2 cellular contexts compared by ENCODE assay signal in the genomic region with DNA sequence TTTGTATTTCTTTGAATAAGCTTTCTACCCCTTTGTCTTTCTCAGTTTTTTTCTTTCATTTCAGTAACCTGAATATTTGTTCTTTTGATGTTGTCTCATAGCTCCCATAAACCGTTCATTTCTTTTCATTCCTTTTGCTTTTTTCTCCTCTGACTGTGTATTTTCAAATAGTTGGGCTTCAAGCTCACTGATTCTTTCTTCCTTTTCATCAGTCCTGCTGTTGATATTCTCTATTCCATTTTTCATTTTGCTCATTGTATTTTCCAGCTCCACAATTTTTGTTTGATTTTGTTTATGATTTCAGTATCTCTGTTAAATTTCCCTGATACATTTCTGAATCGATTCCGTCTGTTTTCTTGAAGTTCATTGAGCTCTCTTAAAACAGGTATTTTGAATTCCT.
A peak's percentile ranks its signal among the peaks of the same experiment; 100 is the strongest.
TF ChIP-seq lines count a peak whose summit lies in the region.

No MANE protein-coding gene starts in this region.

TF ChIP-seq in SK-N-SH, 30 proteins besides CTCF, POLR2A, EP300 and RAD21:
- TF ChIP-seq, protein P1, sequence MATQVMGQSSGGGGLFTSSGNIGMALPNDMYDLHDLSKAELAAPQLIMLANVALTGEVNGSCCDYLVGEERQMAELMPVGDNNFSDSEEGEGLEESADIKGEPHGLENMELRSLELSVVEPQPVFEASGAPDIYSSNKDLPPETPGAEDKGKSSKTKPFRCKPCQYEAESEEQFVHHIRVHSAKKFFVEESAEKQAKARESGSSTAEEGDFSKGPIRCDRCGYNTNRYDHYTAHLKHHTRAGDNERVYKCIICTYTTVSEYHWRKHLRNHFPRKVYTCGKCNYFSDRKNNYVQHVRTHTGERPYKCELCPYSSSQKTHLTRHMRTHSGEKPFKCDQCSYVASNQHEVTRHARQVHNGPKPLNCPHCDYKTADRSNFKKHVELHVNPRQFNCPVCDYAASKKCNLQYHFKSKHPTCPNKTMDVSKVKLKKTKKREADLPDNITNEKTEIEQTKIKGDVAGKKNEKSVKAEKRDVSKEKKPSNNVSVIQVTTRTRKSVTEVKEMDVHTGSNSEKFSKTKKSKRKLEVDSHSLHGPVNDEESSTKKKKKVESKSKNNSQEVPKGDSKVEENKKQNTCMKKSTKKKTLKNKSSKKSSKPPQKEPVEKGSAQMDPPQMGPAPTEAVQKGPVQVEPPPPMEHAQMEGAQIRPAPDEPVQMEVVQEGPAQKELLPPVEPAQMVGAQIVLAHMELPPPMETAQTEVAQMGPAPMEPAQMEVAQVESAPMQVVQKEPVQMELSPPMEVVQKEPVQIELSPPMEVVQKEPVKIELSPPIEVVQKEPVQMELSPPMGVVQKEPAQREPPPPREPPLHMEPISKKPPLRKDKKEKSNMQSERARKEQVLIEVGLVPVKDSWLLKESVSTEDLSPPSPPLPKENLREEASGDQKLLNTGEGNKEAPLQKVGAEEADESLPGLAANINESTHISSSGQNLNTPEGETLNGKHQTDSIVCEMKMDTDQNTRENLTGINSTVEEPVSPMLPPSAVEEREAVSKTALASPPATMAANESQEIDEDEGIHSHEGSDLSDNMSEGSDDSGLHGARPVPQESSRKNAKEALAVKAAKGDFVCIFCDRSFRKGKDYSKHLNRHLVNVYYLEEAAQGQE (IDR thresholded peaks at IDR 0.05; ENCODE audit: low read depth, low read length), result no peak
- TF ChIP-seq, protein P2, sequence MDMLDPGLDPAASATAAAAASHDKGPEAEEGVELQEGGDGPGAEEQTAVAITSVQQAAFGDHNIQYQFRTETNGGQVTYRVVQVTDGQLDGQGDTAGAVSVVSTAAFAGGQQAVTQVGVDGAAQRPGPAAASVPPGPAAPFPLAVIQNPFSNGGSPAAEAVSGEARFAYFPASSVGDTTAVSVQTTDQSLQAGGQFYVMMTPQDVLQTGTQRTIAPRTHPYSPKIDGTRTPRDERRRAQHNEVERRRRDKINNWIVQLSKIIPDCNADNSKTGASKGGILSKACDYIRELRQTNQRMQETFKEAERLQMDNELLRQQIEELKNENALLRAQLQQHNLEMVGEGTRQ (IDR thresholded peaks at IDR 0.05; ENCODE audit: borderline replicate concordance, low read depth, low read length), result no peak
- TF ChIP-seq, protein P3, sequence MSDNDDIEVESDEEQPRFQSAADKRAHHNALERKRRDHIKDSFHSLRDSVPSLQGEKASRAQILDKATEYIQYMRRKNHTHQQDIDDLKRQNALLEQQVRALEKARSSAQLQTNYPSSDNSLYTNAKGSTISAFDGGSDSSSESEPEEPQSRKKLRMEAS (IDR thresholded peaks at IDR 0.05; ENCODE audit: low read depth), result no peak
- TF ChIP-seq RCOR1 (IDR thresholded peaks at IDR 0.05; ENCODE audit: low read length) (no peak), POLR2AphosphoS5 (IDR thresholded peaks at IDR 0.05; ENCODE audit: low read depth, low read length) (no peak), FOSL2 (IDR thresholded peaks at IDR 0.05; ENCODE audit: borderline replicate concordance, low read depth) (no peak), CHD2 (IDR thresholded peaks at IDR 0.05; ENCODE audit: low read length, partially characterized antibody) (no peak), GATA2 (CRISPR knock-in tag; IDR thresholded peaks at IDR 0.05) (no peak)
- TF ChIP-seq, protein P4, sequence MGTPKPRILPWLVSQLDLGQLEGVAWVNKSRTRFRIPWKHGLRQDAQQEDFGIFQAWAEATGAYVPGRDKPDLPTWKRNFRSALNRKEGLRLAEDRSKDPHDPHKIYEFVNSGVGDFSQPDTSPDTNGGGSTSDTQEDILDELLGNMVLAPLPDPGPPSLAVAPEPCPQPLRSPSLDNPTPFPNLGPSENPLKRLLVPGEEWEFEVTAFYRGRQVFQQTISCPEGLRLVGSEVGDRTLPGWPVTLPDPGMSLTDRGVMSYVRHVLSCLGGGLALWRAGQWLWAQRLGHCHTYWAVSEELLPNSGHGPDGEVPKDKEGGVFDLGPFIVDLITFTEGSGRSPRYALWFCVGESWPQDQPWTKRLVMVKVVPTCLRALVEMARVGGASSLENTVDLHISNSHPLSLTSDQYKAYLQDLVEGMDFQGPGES (IDR thresholded peaks at IDR 0.05; ENCODE audit: low read depth, low read length), result no peak
- TF ChIP-seq, protein P5, sequence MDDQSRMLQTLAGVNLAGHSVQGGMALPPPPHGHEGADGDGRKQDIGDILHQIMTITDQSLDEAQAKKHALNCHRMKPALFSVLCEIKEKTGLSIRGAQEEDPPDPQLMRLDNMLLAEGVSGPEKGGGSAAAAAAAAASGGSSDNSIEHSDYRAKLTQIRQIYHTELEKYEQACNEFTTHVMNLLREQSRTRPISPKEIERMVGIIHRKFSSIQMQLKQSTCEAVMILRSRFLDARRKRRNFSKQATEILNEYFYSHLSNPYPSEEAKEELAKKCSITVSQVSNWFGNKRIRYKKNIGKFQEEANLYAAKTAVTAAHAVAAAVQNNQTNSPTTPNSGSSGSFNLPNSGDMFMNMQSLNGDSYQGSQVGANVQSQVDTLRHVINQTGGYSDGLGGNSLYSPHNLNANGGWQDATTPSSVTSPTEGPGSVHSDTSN (IDR thresholded peaks at IDR 0.05), result no peak

TF ChIP-seq in HEK293, 187 proteins besides CTCF, POLR2A, EP300 and RAD21:
- TF ChIP-seq, protein P6, sequence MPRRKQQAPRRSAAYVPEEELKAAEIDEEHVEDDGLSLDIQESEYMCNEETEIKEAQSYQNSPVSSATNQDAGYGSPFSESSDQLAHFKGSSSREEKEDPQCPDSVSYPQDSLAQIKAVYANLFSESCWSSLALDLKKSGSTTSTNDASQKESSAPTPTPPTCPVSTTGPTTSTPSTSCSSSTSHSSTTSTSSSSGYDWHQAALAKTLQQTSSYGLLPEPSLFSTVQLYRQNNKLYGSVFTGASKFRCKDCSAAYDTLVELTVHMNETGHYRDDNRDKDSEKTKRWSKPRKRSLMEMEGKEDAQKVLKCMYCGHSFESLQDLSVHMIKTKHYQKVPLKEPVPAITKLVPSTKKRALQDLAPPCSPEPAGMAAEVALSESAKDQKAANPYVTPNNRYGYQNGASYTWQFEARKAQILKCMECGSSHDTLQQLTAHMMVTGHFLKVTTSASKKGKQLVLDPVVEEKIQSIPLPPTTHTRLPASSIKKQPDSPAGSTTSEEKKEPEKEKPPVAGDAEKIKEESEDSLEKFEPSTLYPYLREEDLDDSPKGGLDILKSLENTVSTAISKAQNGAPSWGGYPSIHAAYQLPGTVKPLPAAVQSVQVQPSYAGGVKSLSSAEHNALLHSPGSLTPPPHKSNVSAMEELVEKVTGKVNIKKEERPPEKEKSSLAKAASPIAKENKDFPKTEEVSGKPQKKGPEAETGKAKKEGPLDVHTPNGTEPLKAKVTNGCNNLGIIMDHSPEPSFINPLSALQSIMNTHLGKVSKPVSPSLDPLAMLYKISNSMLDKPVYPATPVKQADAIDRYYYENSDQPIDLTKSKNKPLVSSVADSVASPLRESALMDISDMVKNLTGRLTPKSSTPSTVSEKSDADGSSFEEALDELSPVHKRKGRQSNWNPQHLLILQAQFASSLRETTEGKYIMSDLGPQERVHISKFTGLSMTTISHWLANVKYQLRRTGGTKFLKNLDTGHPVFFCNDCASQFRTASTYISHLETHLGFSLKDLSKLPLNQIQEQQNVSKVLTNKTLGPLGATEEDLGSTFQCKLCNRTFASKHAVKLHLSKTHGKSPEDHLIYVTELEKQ (tag by site-specific recombination; IDR thresholded peaks at IDR 0.05; ENCODE audit: borderline replicate concordance), result no peak
- TF ChIP-seq SETDB1 (IDR thresholded peaks at IDR 0.05; ENCODE audit: insufficient read length, low read length), result peak; percentile 47
